Comparison of ENCODE assay signal across 24 cellular contexts in the genomic region with DNA sequence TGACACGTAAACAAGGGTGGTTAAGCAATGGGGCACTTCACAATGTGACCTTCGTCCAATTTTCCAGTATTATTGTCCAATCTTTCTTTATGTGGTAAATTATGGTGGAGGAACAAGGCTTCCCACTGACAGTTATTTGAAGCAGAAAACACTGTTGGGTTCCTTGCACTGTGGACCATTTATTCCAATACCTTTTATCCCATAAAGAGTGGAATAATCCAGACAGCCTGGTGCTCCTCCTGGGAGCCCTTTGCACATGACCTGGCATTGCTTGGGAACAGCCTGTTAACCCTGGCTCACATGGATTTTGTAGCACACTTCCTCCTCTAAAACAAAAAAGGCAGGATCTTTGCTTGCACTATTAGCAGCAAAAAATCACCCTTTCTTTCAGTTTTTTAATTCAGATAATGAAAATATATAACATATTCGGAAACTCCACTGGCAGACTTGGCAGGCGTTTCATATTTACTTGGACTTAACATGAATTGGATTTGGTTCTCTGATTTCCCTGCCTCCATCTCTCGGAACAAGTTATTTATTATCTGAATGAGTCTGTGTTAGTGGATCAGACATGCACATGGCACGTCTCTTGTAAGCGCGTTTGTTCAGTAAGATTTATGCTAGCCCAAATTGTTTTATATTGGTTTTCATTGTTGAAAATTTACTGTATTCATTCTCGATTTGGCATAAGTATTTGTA. TPM values are rescaled to one million over a fixed set of nuclear protein-coding genes. Genes with fewer than 3 reads are reported as not detected.
DNase-seq lines count a peak whose midpoint lies in the region; ATAC-seq and TF ChIP-seq lines count a peak whose summit lies in the region.
"Had no signal": no experiment of that assay in that cellular context is flagged by ENCODE, and none has a peak within 500 bp of the region (broad histone marks: within the 10 kb centered on the region; RNA-seq: fewer than 3 reads in every experiment).

No MANE protein-coding gene starts in this region.

- no peak overlapping the region for H2AK5ac ChIP-seq in mesenchymal stem cell (ENCODE audit: low read length, severe bottlenecking)

- TF ChIP-seq CTCF in left ventricle myocardium inferior (IDR thresholded peaks at IDR 0.05; ENCODE audit: borderline replicate concordance), result no peak

- ATAC-seq in left ventricle myocardium superior (peak; percentile 55), GM19023 (IDR thresholded peaks at IDR 0.05; ENCODE audit: unreplicated experiment) (no peak)
- ATAC-seq: activated CD8-positive, alpha-beta T cell treated with anti-CD3 and anti-CD28 coated beads, Interleukin-2, amount 10 ng/mL, durations not matched to agents 7 days and 5 days; stimulated activated naive CD8-positive, alpha-beta T cell treated with anti-CD3 and anti-CD28 coated beads, Interleukin-15, amount 100 ng/mL, for 72 hours; upper lobe of right lung had no signal

- intact Hi-C loops in left ventricle myocardium superior (cut with micrococcal nuclease), result no loop called here
- intact Hi-C loops in left ventricle myocardium inferior (cut with micrococcal nuclease), result no loop called here

- H3K27me3 ChIP-seq in left ventricle myocardium inferior (ENCODE audit: low read depth) (no peaks in the 10 kb centered on the region), mesenchymal stem cell (ENCODE audit: control insufficient read depth in 1 of 2, insufficient read depth in 1 of 2, low read length in 2 of 2) (no peaks in the 10 kb centered on the region)
- H3K27me3 ChIP-seq: BLaER1 treated with 17β-estradiol and CSF1 and Interleukin-3, amounts not matched to agents 10 nM and 100 nM; gastroesophageal sphincter; upper lobe of right lung had no signal

- no peak overlapping the region for H2BK120ac ChIP-seq in mesenchymal stem cell (ENCODE audit: low read depth, low read length)

- no peak overlapping the region for H2BK12ac ChIP-seq in mesenchymal stem cell (ENCODE audit: low read length in 2 of 2)

- H3K36me3 ChIP-seq in left ventricle myocardium inferior, result no peaks in the 10 kb centered on the region
- H3K36me3 ChIP-seq in mesenchymal stem cell (ENCODE audit: control insufficient read depth in 1 of 2, insufficient read depth in 2 of 2, low read depth in 1 of 2, low read length in 2 of 2), result peaks cover 0 to 32% of the 10 kb centered on the region in 2 experiments
- H3K36me3 ChIP-seq: BLaER1 treated with 17β-estradiol and CSF1 and Interleukin-3, amounts not matched to agents 10 nM and 100 nM; gastroesophageal sphincter; upper lobe of right lung had no signal

- no peak overlapping the region for H3K4me3 ChIP-seq in left ventricle myocardium inferior
- peak overlapping the region in 1 of 2 experiments; percentile 42 for H3K4me3 ChIP-seq in mesenchymal stem cell (ENCODE audit: insufficient read depth in 1 of 2, low read depth in 1 of 2, low read length in 2 of 2)
- H3K4me3 ChIP-seq: BLaER1 treated with 17β-estradiol and CSF1 and Interleukin-3, amounts not matched to agents 10 nM and 100 nM; gastroesophageal sphincter; upper lobe of right lung had no signal

- no peak overlapping the region for H3K23ac ChIP-seq in mesenchymal stem cell (ENCODE audit: low read length in 2 of 2)

- no peak overlapping the region for H3K27ac ChIP-seq in left ventricle myocardium inferior (replicated peaks)
- H3K27ac ChIP-seq in mesenchymal stem cell (ENCODE audit: low read length, poor library complexity, severe bottlenecking), result no peak overlapping the region
- H3K27ac ChIP-seq: BLaER1 treated with 17β-estradiol and CSF1 and Interleukin-3, amounts not matched to agents 10 nM and 100 nM; gastroesophageal sphincter; upper lobe of right lung had no signal

- H4K8ac ChIP-seq in mesenchymal stem cell (ENCODE audit: low read length), result no peak overlapping the region

- no peak overlapping the region for H4K91ac ChIP-seq in mesenchymal stem cell (ENCODE audit: low read length)

- no peak overlapping the region for H3K18ac ChIP-seq in mesenchymal stem cell (ENCODE audit: low read depth in 1 of 2, low read length in 2 of 2)

- H3K4me1 ChIP-seq in left ventricle myocardium inferior (no peaks in the 10 kb centered on the region), mesenchymal stem cell (ENCODE audit: control insufficient read depth, insufficient read depth, low read depth, low read length) (no peaks in the 10 kb centered on the region)
- H3K4me1 ChIP-seq: BLaER1 treated with 17β-estradiol and CSF1 and Interleukin-3, amounts not matched to agents 10 nM and 100 nM; upper lobe of right lung had no signal

- no peak overlapping the region for H3K4ac ChIP-seq in mesenchymal stem cell (ENCODE audit: low read depth in 1 of 2, low read length in 2 of 2)

- peak overlapping the region; percentile 75 for H3K9ac ChIP-seq in mesenchymal stem cell (ENCODE audit: low read length)
- H3K9ac ChIP-seq: BLaER1 treated with 17β-estradiol and CSF1 and Interleukin-3, amounts not matched to agents 10 nM and 100 nM had no signal

- H3K9me3 ChIP-seq in left ventricle myocardium inferior (replicated peaks), result no peaks in the 10 kb centered on the region
- no peaks in the 10 kb centered on the region for H3K9me3 ChIP-seq in mesenchymal stem cell (ENCODE audit: control insufficient read depth, low read length)
- H3K9me3 ChIP-seq: BLaER1 treated with 17β-estradiol and CSF1 and Interleukin-3, amounts not matched to agents 10 nM and 100 nM; gastroesophageal sphincter; upper lobe of right lung had no signal

- H2BK15ac ChIP-seq in mesenchymal stem cell (ENCODE audit: low read depth, poor library complexity, severe bottlenecking), result no peak overlapping the region

- no peak for DNase-seq in left ventricle myocardium superior
- no peak for DNase-seq in left ventricle myocardium inferior
- DNase-seq in cerebellum (ENCODE audit: low spot score), result peak; percentile 76
- no peak for DNase-seq in mesenchymal stem cell
- DNase-seq in OCI-M2 (lab: John Stamatoyannopoulos, UW; ENCODE audit: unreplicated experiment), result no peak
- DNase-seq in SIG-M5 treated with dmso at 0.1 percent for 504 hours (lab: John Stamatoyannopoulos, UW; ENCODE audit: unreplicated experiment), result no peak
- no peak for DNase-seq in DMS79 treated with DMSO at 0.1 percent for 48 hours (lab: John Stamatoyannopoulos, UW)
- DNase-seq: activated CD8-positive, alpha-beta T cell treated with anti-CD3 and anti-CD28 coated beads, Interleukin-2, amount 10 ng/mL, durations not matched to agents 7 days and 5 days; amniotic stem cell; Calu3; erythroblast; kidney; mesendoderm; naive B cell; NCI-H1105; NCI-H2081 treated with DMSO at 0.1 percent for 48 hours; NCI-H524; RPMI8226; stimulated activated naive CD8-positive, alpha-beta T cell treated with anti-CD3 and anti-CD28 coated beads, Interleukin-15, amount 100 ng/mL, for 72 hours; T1000; upper lobe of right lung had no signal

- 97% methylated on average over 8 of the region's 9 CpGs for WGBS in mesenchymal stem cell

- H2BK5ac ChIP-seq in mesenchymal stem cell (ENCODE audit: low read depth, low read length, poor library complexity, severe bottlenecking), result no peak overlapping the region

- H3K14ac ChIP-seq in mesenchymal stem cell (ENCODE audit: low read length in 2 of 2), result no peak overlapping the region

- H3K4me2 ChIP-seq in mesenchymal stem cell (ENCODE audit: low read length, poor library complexity, severe bottlenecking), result no peak overlapping the region
- H3K4me2 ChIP-seq: BLaER1 treated with 17β-estradiol and CSF1 and Interleukin-3, amounts not matched to agents 10 nM and 100 nM had no signal

- H3K79me1 ChIP-seq in mesenchymal stem cell (replicated peaks; ENCODE audit: low read length, poor library complexity, severe bottlenecking), result no peaks in the 10 kb centered on the region

- no peak overlapping the region for H2AFZ ChIP-seq in mesenchymal stem cell (ENCODE audit: low read depth, low read length)

RNA-seq across cellular contexts. Expression of gene BMPER, which starts 59.2 kb away (rescaled TPM):
- total RNA-seq in left ventricle myocardium superior (0.59 TPM), left ventricle myocardium inferior (2.9 TPM), cerebellum (3.8 TPM)
- 1.4 TPM for polyA plus RNA-seq in mesenchymal stem cell (2013, experiment 1 of 2)
- 1.5 TPM for polyA plus RNA-seq in mesenchymal stem cell (2013, experiment 2 of 2)
- total RNA-seq: activated CD8-positive, alpha-beta T cell treated with anti-CD3 and anti-CD28 coated beads, Interleukin-2, amount 10 ng/mL, durations not matched to agents 7 days and 5 days; Calu3 had no signal
